27 cellular contexts compared by ENCODE assay signal in the genomic region with DNA sequence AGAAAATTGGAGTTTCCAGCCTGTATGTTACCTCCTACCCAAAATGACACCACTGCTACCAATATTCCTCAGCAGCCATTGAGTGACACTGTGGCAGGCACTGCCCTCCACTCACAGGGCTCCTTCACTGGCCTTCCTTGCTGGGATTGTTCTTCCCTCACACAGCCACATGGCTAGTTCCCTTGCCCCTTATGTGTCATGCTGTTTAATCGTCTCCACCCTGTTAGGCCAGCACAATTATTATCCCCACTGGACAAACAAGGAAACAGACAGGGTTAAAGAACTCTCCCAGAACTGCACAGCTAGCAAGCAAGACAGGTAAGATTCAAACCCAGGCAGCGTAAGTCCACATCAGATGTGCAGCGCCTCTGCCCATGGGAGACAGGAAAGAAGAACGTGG.
"Had no signal": no experiment of that assay in that cellular context is flagged by ENCODE, and none has a peak within 500 bp of the region (broad histone marks: within the 10 kb centered on the region; RNA-seq: fewer than 3 reads in every experiment).

No MANE protein-coding gene starts in this region.

- H3K4me1 Mint-ChIP-seq: activated naive CD8-positive, alpha-beta T cell treated with anti-CD3 and anti-CD28 coated beads for 36 hours; naive B cell; neural progenitor cell; T-helper 17 cell had no signal

- H3K27ac Mint-ChIP-seq: activated CD4-positive, alpha-beta memory T cell treated with anti-CD3 and anti-CD28 coated beads for 36 hours; activated CD4-positive, alpha-beta T cell treated with anti-CD3 and anti-CD28 coated beads, Interleukin-2, amount 10 ng/mL, durations not matched to agents 24 days and 14 days; activated naive CD8-positive, alpha-beta T cell treated with anti-CD3 and anti-CD28 coated beads for 36 hours; neural progenitor cell; T-helper 17 cell had no signal

- DNase-seq: activated CD4-positive, alpha-beta memory T cell treated with anti-CD3 and anti-CD28 coated beads for 36 hours; activated CD4-positive, alpha-beta T cell treated with anti-CD3 and anti-CD28 coated beads, Interleukin-2, amount 10 ng/mL, durations not matched to agents 24 days and 14 days; activated CD4-positive, CD25-positive, alpha-beta regulatory T cell treated with anti-CD3 and anti-CD28 coated beads, Interleukin-2, amount 50 U/mL, for 72 hours; activated effector memory CD4-positive, alpha-beta T cell treated with Interleukin-2 at 50 U/mL for 16 hours; activated naive CD4-positive, alpha-beta T cell treated with Interleukin-2 at 50 U/mL for 16 hours; activated naive CD8-positive, alpha-beta T cell treated with anti-CD3 and anti-CD28 coated beads for 36 hours; activated T-cell treated with anti-CD3 and anti-CD28 coated beads for 4 hours; adrenal gland; aorta; dorsolateral prefrontal cortex; effector memory CD4-positive, alpha-beta T cell; erythroblast; foreskin fibroblast; head of caudate nucleus; hypothalamus; left ventricle myocardium superior; mammary epithelial cell; naive B cell; occipital lobe; stimulated activated CD4-positive, alpha-beta T cell treated with anti-CD3 and anti-CD28 coated beads, Interleukin-15, amount 100 ng/mL, for 24 hours; stimulated activated naive CD4-positive, alpha-beta T cell treated with Interleukin-2 at 50 U/mL for 16 hours; T-helper 17 cell; T1000; testis; trophoblast cell had no signal

- H3K4me3 Mint-ChIP-seq: activated CD4-positive, alpha-beta memory T cell treated with anti-CD3 and anti-CD28 coated beads for 36 hours; activated CD4-positive, alpha-beta T cell treated with anti-CD3 and anti-CD28 coated beads, Interleukin-2, amount 10 ng/mL, durations not matched to agents 24 days and 14 days; activated naive CD8-positive, alpha-beta T cell treated with anti-CD3 and anti-CD28 coated beads for 36 hours; brain; naive B cell; neural progenitor cell; T-helper 17 cell had no signal

- H3K27me3 Mint-ChIP-seq: activated CD4-positive, alpha-beta memory T cell treated with anti-CD3 and anti-CD28 coated beads for 36 hours; activated CD4-positive, alpha-beta T cell treated with anti-CD3 and anti-CD28 coated beads, Interleukin-2, amount 10 ng/mL, durations not matched to agents 24 days and 14 days; T-helper 17 cell had no signal

- H3K9me3 Mint-ChIP-seq: activated CD4-positive, alpha-beta memory T cell treated with anti-CD3 and anti-CD28 coated beads for 36 hours; activated CD4-positive, alpha-beta T cell treated with anti-CD3 and anti-CD28 coated beads, Interleukin-2, amount 10 ng/mL, durations not matched to agents 24 days and 14 days; neural progenitor cell had no signal

- H3K36me3 Mint-ChIP-seq: activated CD4-positive, alpha-beta memory T cell treated with anti-CD3 and anti-CD28 coated beads for 36 hours; activated naive CD8-positive, alpha-beta T cell treated with anti-CD3 and anti-CD28 coated beads for 36 hours; brain; naive B cell had no signal

- ATAC-seq: left ventricle myocardium superior, T-helper 17 cell had no signal
